In the genomic region with DNA sequence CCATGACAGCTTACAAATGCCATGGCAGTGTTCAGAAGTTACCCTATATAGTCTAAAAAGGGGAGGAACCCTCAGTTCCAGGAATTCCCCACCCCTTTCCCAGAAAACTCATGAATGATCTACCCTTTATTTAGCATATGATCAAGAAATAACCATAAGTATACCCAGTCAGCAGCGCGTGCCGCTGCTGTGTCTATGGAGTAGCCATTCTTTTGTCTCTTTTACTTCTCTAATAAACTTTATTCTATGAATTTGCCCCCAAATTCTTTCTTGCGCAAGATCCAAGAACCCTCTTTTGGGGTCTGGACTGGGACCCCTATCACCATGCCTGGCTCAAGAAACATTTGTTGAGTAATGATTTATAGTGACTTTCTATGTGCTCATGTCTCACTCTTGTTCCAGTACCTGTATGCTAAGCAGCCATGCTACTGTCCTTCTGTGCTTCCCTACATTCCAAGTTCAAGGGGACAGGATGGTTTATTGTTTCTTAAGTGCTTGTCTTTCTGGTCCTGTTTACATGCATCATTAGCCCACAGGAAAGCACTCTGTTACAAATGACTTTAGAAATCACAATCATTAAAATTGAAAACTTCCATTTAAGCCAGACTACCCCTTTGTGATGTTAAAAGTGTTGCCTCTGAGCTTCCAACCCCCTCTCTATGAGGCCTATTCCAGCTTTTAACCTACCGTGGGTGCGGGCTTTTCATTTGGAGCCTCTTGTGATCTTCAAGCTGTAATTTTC, we compare ENCODE assay signal across 3 cellular contexts.
TF ChIP-seq lines count a peak whose summit lies in the region.

No MANE protein-coding gene starts in this region.

TF ChIP-seq in IMR-90, 13 proteins besides CTCF, POLR2A, EP300 and RAD21:
- no peak for TF ChIP-seq CHD1 (IDR thresholded peaks at IDR 0.05; ENCODE audit: low read depth, low read length)
- no peak for TF ChIP-seq MAFK (IDR thresholded peaks at IDR 0.05; ENCODE audit: low read depth, low read length)
- no peak for TF ChIP-seq RFX5 (IDR thresholded peaks at IDR 0.05; ENCODE audit: low read depth, low read length)
- TF ChIP-seq CEBPB (IDR thresholded peaks at IDR 0.05; ENCODE audit: low read depth, low read length): 0 out of 2 replicates have a peak, but pooled peaks have one; percentile 15

TF ChIP-seq in K562, 482 proteins besides CTCF, POLR2A, EP300 and RAD21:
- TF ChIP-seq CEBPG (CRISPR knock-in tag; IDR thresholded peaks at IDR 0.05): no peak
- peak in 1 of 2 experiments; percentile 43; a peak in 1 of 4 replicates for TF ChIP-seq CEBPG (tag; conservative IDR thresholded peaks at IDR 0.05 in 1 of 2, IDR thresholded peaks at IDR 0.05 in 1 of 2)
- TF ChIP-seq RBM39 (optimal IDR thresholded peaks at IDR 0.05; ENCODE audit: low read depth, low read length): no peak
- peak; percentile 45; the same call in 1 of the 2 replicates for TF ChIP-seq STAT5A (IDR thresholded peaks at IDR 0.05; ENCODE audit: borderline replicate concordance, low read length)
- TF ChIP-seq, protein P1, sequence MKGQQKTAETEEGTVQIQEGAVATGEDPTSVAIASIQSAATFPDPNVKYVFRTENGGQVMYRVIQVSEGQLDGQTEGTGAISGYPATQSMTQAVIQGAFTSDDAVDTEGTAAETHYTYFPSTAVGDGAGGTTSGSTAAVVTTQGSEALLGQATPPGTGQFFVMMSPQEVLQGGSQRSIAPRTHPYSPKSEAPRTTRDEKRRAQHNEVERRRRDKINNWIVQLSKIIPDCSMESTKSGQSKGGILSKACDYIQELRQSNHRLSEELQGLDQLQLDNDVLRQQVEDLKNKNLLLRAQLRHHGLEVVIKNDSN (CRISPR knock-in tag; IDR thresholded peaks at IDR 0.05): no peak
- TF ChIP-seq CEBPB (tag; IDR thresholded peaks at IDR 0.05): peak; percentile 67

TF ChIP-seq in GM12891, 5 proteins besides CTCF, POLR2A, EP300 and RAD21 (continued from another document):
- TF ChIP-seq TAF1 (IDR thresholded peaks at IDR 0.05; ENCODE audit: low read depth, low read length): no peak
- no peak for TF ChIP-seq POU2F2 (IDR thresholded peaks at IDR 0.05; ENCODE audit: low read depth, low read length)
- TF ChIP-seq PAX5 (IDR thresholded peaks at IDR 0.05; ENCODE audit: insufficient read depth, low read length, severe bottlenecking): no peak
